ENCODE assay signal across 8 cellular contexts in genomic region chr19:2840794-2841790, GRCh38. TPM values are rescaled to one million over a fixed set of nuclear protein-coding genes. Genes with fewer than 3 reads are reported as not detected.
A peak's percentile ranks its signal among the peaks of the same experiment; 100 is the strongest.
DNase-seq lines count a peak whose midpoint lies in the region; ATAC-seq, FAIRE-seq and TF ChIP-seq lines count a peak whose summit lies in the region.

ZNF555 (plus strand) TSS chr19:2841475; CDS start chr19:2841573, 98 bp downstream.

- peaks cover 3% of the 10 kb centered on the region for H3K9me3 ChIP-seq in keratinocyte (ENCODE audit: control insufficient read depth, low read depth, low read length)

- H4K20me1 ChIP-seq in keratinocyte (ENCODE audit: control insufficient read depth, extremely low read depth, insufficient read depth, low read length) = no peaks in the 10 kb centered on the region

- H3K9me1 ChIP-seq in keratinocyte (ENCODE audit: control insufficient read depth, extremely low read depth, insufficient read depth, low read length) = no peaks in the 10 kb centered on the region

- H2AFZ ChIP-seq in keratinocyte (ENCODE audit: control insufficient read depth, low read length) = peak within 1 kb of the TSS; percentile 74

- peak within 1 kb of the TSS; percentile 97 for H3K4me2 ChIP-seq in keratinocyte (ENCODE audit: control insufficient read depth, extremely low read depth, insufficient read depth, low read depth, low read length)

- peak within 1 kb of the TSS; percentile 61 for H3K27ac ChIP-seq in keratinocyte (ENCODE audit: control insufficient read depth, insufficient read depth, low read length)

- TF ChIP-seq CTCF in AG09309 (IDR thresholded peaks at IDR 0.05; ENCODE audit: control insufficient read depth, insufficient read depth, low read depth, low read length, missing control alignments) (peak; percentile 42), keratinocyte (optimal IDR thresholded peaks at IDR 0.05 in 1 of 3, IDR thresholded peaks at IDR 0.05 in 1 of 3, conservative IDR thresholded peaks at IDR 0.05 in 1 of 3; ENCODE audit: extremely low read depth in 1 of 3, insufficient read depth in 2 of 3, low read length in 3 of 3) (peak; percentile 22 to 59 (median 54))

- peak; percentile 96 for DNase-seq in AG09309 (ENCODE audit: low read depth)
- peak; percentile 97 to 100 for DNase-seq in NCI-H446 (lab: John Stamatoyannopoulos, UW)
- peak; percentile 97 for DNase-seq in activated CD4-positive, alpha-beta T cell treated with anti-CD3 and anti-CD28 coated beads for 1 hour
- DNase-seq in cerebellum (ENCODE audit: low spot score) = peak; percentile 99
- peak; percentile 87 for DNase-seq in keratinocyte (ENCODE audit: low read depth, low spot score)
- DNase-seq in stimulated activated CD4-positive, alpha-beta T cell treated with anti-CD3 and anti-CD28 coated beads, Interleukin-12 subunit alpha, Interleukin-12 subunit beta, amount 100 ng/mL, for 48 hours (ENCODE audit: low read depth in 2 of 3, low spot score in 1 of 3) = peak; percentile 96 to 97 (median 96)

- H3K4me1 ChIP-seq in keratinocyte (ENCODE audit: control insufficient read depth, extremely low read depth, insufficient read depth, low read length) = peaks cover 4% of the 10 kb centered on the region

- no peaks in the 10 kb centered on the region for H3K27me3 ChIP-seq in keratinocyte (ENCODE audit: control insufficient read depth, extremely low read depth, insufficient read depth, low read length)

- peaks cover 0 to 4% of the 10 kb centered on the region in 2 experiments for H3K36me3 ChIP-seq in keratinocyte (ENCODE audit: control insufficient read depth in 2 of 2, extremely low read depth in 1 of 2, insufficient read depth in 2 of 2, low read length in 2 of 2)

- dilution Hi-C loops in keratinocyte (cut with MboI; ENCODE audit: extremely low pct_ligation_motif_present, low sequenced_read_pairs) = no loop called here

- H3K9ac ChIP-seq in keratinocyte (ENCODE audit: control insufficient read depth, extremely low read depth, insufficient read depth, low read length) = peak within 1 kb of the TSS; percentile 74

- H3K79me2 ChIP-seq in keratinocyte (ENCODE audit: control insufficient read depth, insufficient read depth, low read length) = peaks cover 13% of the 10 kb centered on the region

- FAIRE-seq in keratinocyte (lab: Jason Lieb, UNC) = peak; percentile 79

- ATAC-seq in GM18909 (IDR thresholded peaks at IDR 0.05; ENCODE audit: poor library complexity, unreplicated experiment) = peak; percentile 94
- ATAC-seq in HG03159 (IDR thresholded peaks at IDR 0.05; ENCODE audit: unreplicated experiment) = peak; percentile 96

- peak within 1 kb of the TSS; percentile 81 for H3K4me3 ChIP-seq in AG09309 (ENCODE audit: control insufficient read depth, low read depth, low read length)
- H3K4me3 ChIP-seq in keratinocyte (ENCODE audit: control insufficient read depth in 2 of 3, extremely low read depth in 1 of 3, insufficient read depth in 2 of 3, low read depth in 1 of 3, low read length in 3 of 3) = peak within 1 kb of the TSS; percentile 75 to 86 (median 78)

RNA-seq across cellular contexts. Expression of gene ZNF555, which starts in this region (rescaled TPM):
- 15.5 TPM for total RNA-seq in cerebellum
- polyA plus RNA-seq in keratinocyte = 3.3 to 4.3 TPM (median 3.9 TPM) in 3 replicates
- 1.2 TPM for polyA plus RNA-seq in keratinocyte (2011; ENCODE audit: low read depth)
- 1.6 and 3.7 TPM in 2 replicates for polyA plus RNA-seq in keratinocyte (2011; cell fraction: cytosol; rRNA removed)
- 6.0 TPM in 2 replicates for polyA plus RNA-seq in keratinocyte (2011; cell fraction: nucleus; rRNA removed)
- polyA plus RNA-seq in keratinocyte (2012; ENCODE audit: low replicate concordance) = 3.0 and 4.6 TPM in 2 replicates
- polyA minus RNA-seq in keratinocyte = 2.3 to 5.9 TPM (median 4.9 TPM) in 3 replicates
- 4.2 TPM for polyA minus RNA-seq in keratinocyte (2011; cell fraction: cytosol; rRNA and poly(A)+ RNA removed)
- 2.1 and 7.1 TPM in 2 replicates for polyA minus RNA-seq in keratinocyte (2011; cell fraction: nucleus; rRNA and poly(A)+ RNA removed)

Comparison
In these comparisons a context has a peak if more than half of its experiments do, and no peak if none do; other contexts are left out.
1. Peak in every context shown above with its lines: DNase-seq, ATAC-seq, H3K4me3 ChIP-seq and H3K27ac ChIP-seq.